8 cellular contexts compared by ENCODE assay signal in genomic region chr2:96146881-96147592, GRCh38. TPM values are rescaled to one million over a fixed set of nuclear protein-coding genes. Genes with fewer than 3 reads are reported as not detected.
DNase-seq lines count a peak whose midpoint lies in the region; FAIRE-seq and TF ChIP-seq lines count a peak whose summit lies in the region.

No MANE protein-coding gene starts in this region.

- peak overlapping the region; percentile 42 to 82 (median 75) for H3K4me3 Mint-ChIP-seq in immature natural killer cell

- no peak overlapping the region for H3K4me3 ChIP-seq in transverse colon

- no peak for FAIRE-seq in HTR-8/SVneo (lab: Jason Lieb, UNC)

- WGBS in transverse colon (ENCODE audit: low coverage in 1 of 2), 2 donors: 82% methylated on average over 8 of the region's 9 CpGs; no CpG with 5 or more reads in 1 of the 2 donors

- H3K27me3 Mint-ChIP-seq in immature natural killer cell (ENCODE audit: low read depth in 3 of 3): peaks cover 19 to 36% (median 31%) of the 10 kb centered on the region in 3 donors

- H3K27ac Mint-ChIP-seq in immature natural killer cell: peak overlapping the region; percentile 87 to 99 (median 96)

- no peak for TF ChIP-seq POLR2A in transverse colon (IDR thresholded peaks at IDR 0.05)

- H3K27ac ChIP-seq in transverse colon: peak overlapping the region; percentile 61 to 80 (median 66)

- in situ Hi-C loops in transverse colon (cut with MboI; ENCODE audit: low pct_ligation_motif_present in 1 of 4, low pct_unique_long_range_greater_than_20kb in 1 of 4, low sequenced_read_pairs in 3 of 4) (no loop called here), ACHN (cut with HindIII; ENCODE audit: low pct_ligation_motif_present, low pct_unique_long_range_greater_than_20kb, low sequenced_read_pairs) (no loop called here)

- H3K36me3 ChIP-seq in transverse colon: no peaks in the 10 kb centered on the region

- TF ChIP-seq CTCF in transverse colon (IDR thresholded peaks at IDR 0.05): no peak

- DNase-seq in activated effector memory CD4-positive, alpha-beta T cell treated with anti-CD3 and anti-CD28 coated beads, Interleukin-2, amount 50 U/mL, for 16 hours: peak; percentile 75
- DNase-seq in activated effector memory CD4-positive, alpha-beta T cell treated with Interleukin-2 at 50 U/mL for 16 hours: no peak
- DNase-seq in T-helper 1 cell (peak in 3 of 5 donors; percentile 22 to 30 (median 29)), immature natural killer cell (no peak), transverse colon (peak; percentile 6), HTR-8/SVneo (ENCODE audit: insufficient read length, low spot score) (no peak), ACHN (no peak), SW 1271 (lab: John Stamatoyannopoulos, UW) (no peak)

- no peaks in the 10 kb centered on the region for H3K9me3 ChIP-seq in transverse colon

- H3K9me3 Mint-ChIP-seq in immature natural killer cell: no peaks in the 10 kb centered on the region

- H3K4me1 ChIP-seq in transverse colon: peaks cover 7 to 25% (median 15%) of the 10 kb centered on the region in 4 donors

- TF ChIP-seq EP300 in transverse colon (IDR thresholded peaks at IDR 0.05; ENCODE audit: low read depth): no peak

- intact Hi-C loops in transverse colon (cut with DNase I; ENCODE audit: low total_unique reads): no loop called here

- no peaks in the 10 kb centered on the region for H3K27me3 ChIP-seq in transverse colon

- H3K36me3 Mint-ChIP-seq in immature natural killer cell: peaks cover 0 to 13% (median 4%) of the 10 kb centered on the region in 3 donors

- peaks cover 64 to 67% of the 10 kb centered on the region in 2 donors for H3K4me1 Mint-ChIP-seq in immature natural killer cell

RNA-seq across cellular contexts. Expression of gene DUSP2, which starts 1.8 kb away (rescaled TPM):
- 100 to 1,000 TPM; 272 to 875 (median 555) TPM for polyA plus RNA-seq in immature natural killer cell
- total RNA-seq in transverse colon: 10 to 100 TPM in 1 of 4 donors, 1 to 10 TPM in 2, not detected in 1; 1.6 to 25.1 (median 9.1) TPM

RNA-seq across cellular contexts. Expression of gene ASTL, which starts 8.7 kb away (rescaled TPM):
- polyA plus RNA-seq in immature natural killer cell: not detected
- total RNA-seq in transverse colon: under 1 TPM in 1 of 4 donors, not detected in 3; 0.95 TPM

RNA-seq across cellular contexts. Expression of gene ADRA2B, which starts 30.7 kb away (rescaled TPM):
- polyA plus RNA-seq in immature natural killer cell: under 1 TPM in 1 of 3 donors, not detected in 2; 0.83 TPM
- total RNA-seq in transverse colon: under 1 TPM in 2 of 4 donors, not detected in 2; 0.27 to 0.32 TPM

Comparison
In these comparisons a context has a peak if more than half of its experiments do, and no peak if none do; other contexts are left out.
1. DNase-seq: peak in activated effector memory CD4-positive, alpha-beta T cell treated with anti-CD3 and anti-CD28 coated beads, Interleukin-2, amount 50 U/mL, for 16 hours (single experiment), T-helper 1 cell (3 of 5) and transverse colon (single experiment); none in activated effector memory CD4-positive, alpha-beta T cell treated with Interleukin-2 at 50 U/mL for 16 hours (single experiment), immature natural killer cell (0 of 3), HTR-8/SVneo (single experiment), ACHN (single experiment) and SW 1271 (0 of 2).